Comparison of ENCODE assay signal across 9 cellular contexts in the genomic region with DNA sequence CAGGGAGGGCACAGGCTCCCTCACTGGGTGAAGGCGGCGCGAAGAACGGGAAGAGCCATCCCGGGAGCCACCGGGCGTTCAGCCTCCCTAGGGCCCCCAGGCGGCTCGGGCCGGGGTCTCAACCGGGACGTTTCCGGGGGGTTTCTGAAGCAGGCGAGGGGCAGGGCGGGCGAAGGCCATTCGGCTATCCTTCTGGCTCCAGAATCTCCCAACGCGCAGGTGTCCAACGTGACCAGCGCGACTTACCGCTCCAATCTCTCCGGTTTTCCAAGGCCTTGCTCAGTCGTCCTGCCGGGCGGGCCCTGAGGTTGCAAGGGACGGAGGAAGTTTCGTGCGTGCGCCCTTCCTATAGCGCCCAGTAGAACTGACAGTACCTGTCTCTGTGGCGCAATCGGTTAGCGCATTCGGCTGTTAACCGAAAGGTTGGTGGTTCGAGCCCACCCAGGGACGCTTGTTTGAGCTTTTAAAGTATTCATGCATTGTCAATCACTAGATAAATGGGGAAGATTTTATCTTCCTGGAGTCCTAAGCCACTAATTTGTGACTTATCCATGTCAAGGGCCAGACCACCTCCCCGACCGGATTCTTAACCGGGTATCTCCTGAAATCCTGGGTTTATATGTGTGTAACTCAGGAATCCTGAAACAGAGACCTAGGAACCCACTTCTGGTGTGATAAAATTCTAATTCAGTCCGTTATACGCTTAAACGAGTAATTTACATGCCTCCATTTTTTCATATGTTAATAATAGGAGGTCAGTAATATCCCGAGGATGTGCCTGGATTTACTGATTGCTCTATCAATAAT. TPM values are rescaled to one million over a fixed set of nuclear protein-coding genes. Genes with fewer than 3 reads are reported as not detected.
DNase-seq lines count a peak whose midpoint lies in the region; ATAC-seq, FAIRE-seq and TF ChIP-seq lines count a peak whose summit lies in the region.
"Not testable (repeated sequence)": the region's sequence is repeated elsewhere in the genome, so short reads cannot be mapped to it uniquely, and the experiment has no call there.
"Had no signal": no experiment of that assay in that cellular context is flagged by ENCODE, and none has a peak within 500 bp of the region (broad histone marks: within the 10 kb centered on the region; RNA-seq: fewer than 3 reads in every experiment).

No MANE protein-coding gene starts in this region.

- peaks cover 0 to 15% of the 10 kb centered on the region in 2 experiments; a peak in 1 of 3 replicates for H3K36me3 ChIP-seq in HEK293 (ENCODE audit: control insufficient read depth in 2 of 2, insufficient read depth in 1 of 2, low read length in 2 of 2)

- CTCF ChIA-PET in A549 (lab: Yijun Ruan, JAX); HEK293 (lab: Yijun Ruan, JAX): not testable (repeated sequence)

- H3K27me3 Mint-ChIP-seq in brain, naive B cell: not testable (repeated sequence)

- not testable (repeated sequence) for H3K4me1 ChIP-seq in A549; HEK293 (ENCODE audit: control insufficient read depth, insufficient read depth, low read length)

- not testable (repeated sequence) for H3K9me3 Mint-ChIP-seq in brain, naive B cell

- H3K36me3 Mint-ChIP-seq in brain (peaks cover 12% of the 10 kb centered on the region), naive B cell (peaks cover 5 to 13% of the 10 kb centered on the region in 2 donors)

- H3K4me1 Mint-ChIP-seq in brain, naive B cell: not testable (repeated sequence)

- not testable (repeated sequence) for TF ChIP-seq RAD21 in A549 (conservative IDR thresholded peaks at IDR 0.05 in 1 of 2, IDR thresholded peaks at IDR 0.05 in 1 of 2)

- H3K27ac Mint-ChIP-seq in brain, result peak overlapping the region in 4 of 5 experiments; percentile 40 to 91 (median 76)
- peak overlapping the region in 5 of 6 donors; percentile 85 to 99 (median 95) for H3K27ac Mint-ChIP-seq in naive B cell

- H3K4me3 Mint-ChIP-seq in brain, result peak overlapping the region; percentile 83 to 88 (median 86)
- peak overlapping the region; percentile 82 to 98 (median 92) for H3K4me3 Mint-ChIP-seq in naive B cell

- peak; percentile 33 for TF ChIP-seq POLR2A in A549 (IDR thresholded peaks at IDR 0.05; ENCODE audit: low read length)

- H3K4me3 ChIP-seq in A549 (peak overlapping the region; percentile 45), HEK293 (ENCODE audit: low read depth, low read length) (peak overlapping the region; percentile 51)

- H3K4me2 ChIP-seq in A549, result peak overlapping the region; percentile 40; the same call in 1 of the 3 replicates

- not testable (repeated sequence) for TF ChIP-seq EP300 in A549 (IDR thresholded peaks at IDR 0.05)

- ATAC-seq in A549, result peak in 1 of 2 experiments; percentile 73; a peak in 1 of 6 replicates
- not testable (repeated sequence) for ATAC-seq in Right ventricle myocardium inferior; naive B cell (ENCODE audit: low read depth in 2 of 2)

- H3K27ac ChIP-seq in A549 (peak overlapping the region; percentile 75 to 95), HEK293 (ENCODE audit: extremely low read depth, low read depth, low read length) (peak overlapping the region; percentile 72)

- not testable (repeated sequence) for H3K9me3 ChIP-seq in A549; HEK293 (ENCODE audit: control insufficient read depth, insufficient read depth, low read depth, low read length)

- POLR2A ChIA-PET in A549 (lab: Yijun Ruan, JAX); HEK293 (lab: Yijun Ruan, JAX): not testable (repeated sequence)

- DNase-seq in A549 (ENCODE audit: low read depth in 1 of 2, low spot score in 1 of 2), result peak in 1 of 2 experiments; percentile 86
- peak; percentile 46 for DNase-seq in NCI-H774 (lab: John Stamatoyannopoulos, UW)
- DNase-seq in activated CD4-positive, alpha-beta T cell treated with anti-CD3 and anti-CD28 coated beads, Interleukin-2, amount 50 U/mL, for 48 hours, result peak; percentile 77 to 79
- peak; percentile 61 for DNase-seq in Right ventricle myocardium inferior (ENCODE audit: missing footprints)
- peak; percentile 49 for DNase-seq in naive B cell
- DNase-seq in stimulated activated CD4-positive, alpha-beta T cell treated with anti-CD3 and anti-CD28 coated beads, Interleukin-2, amount 100 ng/mL, for 4 hours (ENCODE audit: low read depth), result peak; percentile 39

- TF ChIP-seq CTCF in A549 (IDR thresholded peaks at IDR 0.05), result not testable (repeated sequence)
- TF ChIP-seq CTCF in HEK293 (tag by site-specific recombination; IDR thresholded peaks at IDR 0.05) (peak; percentile 81; the same call in 1 of the 2 replicates), brain (conservative IDR thresholded peaks at IDR 0.05) (peak in 1 of 2 experiments; percentile 24)

- FAIRE-seq in A549 (lab: Jason Lieb, UNC), result not testable (repeated sequence)

- WGBS in A549 (ENCODE audit: missing lambda C conversion rate), result 44% methylated on average over 4 of the region's 46 CpGs

- intact Hi-C loops in Right ventricle myocardium inferior (cut with DNase I), result not testable (repeated sequence)

TF ChIP-seq in A549, 52 proteins besides CTCF, POLR2A, EP300 and RAD21:
- TF ChIP-seq CEBPB (IDR thresholded peaks at IDR 0.05), result peak in 1 of 2 experiments; percentile 58; a peak in 2 of 4 replicates
- TF ChIP-seq SREBF2 (IDR thresholded peaks at IDR 0.05), result peak; percentile 56
- TF ChIP-seq PHF8 (IDR thresholded peaks at IDR 0.05; ENCODE audit: borderline replicate concordance, low read depth), result peak; percentile 34; the same call in 1 of the 2 replicates
TF ChIP-seq in A549: peak in this region for 3; not testable (repeated sequence) for 49.

TF ChIP-seq in HEK293, 187 proteins besides CTCF, POLR2A, EP300 and RAD21 (continues in another document):
- peak; percentile 27; the same call in 1 of the 2 replicates for TF ChIP-seq ZNF121 (tag by site-specific recombination; IDR thresholded peaks at IDR 0.05)
- peak; percentile 93 for TF ChIP-seq ZEB2 (tag by site-specific recombination; IDR thresholded peaks at IDR 0.05)
- TF ChIP-seq ZBTB17 (tag by site-specific recombination; IDR thresholded peaks at IDR 0.05), result peak; percentile 95
- TF ChIP-seq KLF8 (tag by site-specific recombination; IDR thresholded peaks at IDR 0.05), result peak; percentile 70
- TF ChIP-seq ZNF629 (tag by site-specific recombination; IDR thresholded peaks at IDR 0.05), result peak; percentile 63; the same call in 1 of the 2 replicates
- TF ChIP-seq SP3 (tag by site-specific recombination; IDR thresholded peaks at IDR 0.05), result 0 out of 2 replicates have a peak, but pooled peaks have one; percentile 31
- peak; percentile 78 for TF ChIP-seq PATZ1 (tag by site-specific recombination; IDR thresholded peaks at IDR 0.05)
- TF ChIP-seq ZNF366 (tag by site-specific recombination; conservative IDR thresholded peaks at IDR 0.05), result peak; percentile 69
- TF ChIP-seq ZNF501 (tag by site-specific recombination; IDR thresholded peaks at IDR 0.05), result peak; percentile 90; the same call in 1 of the 2 replicates
- TF ChIP-seq ZNF18 (tag by site-specific recombination; IDR thresholded peaks at IDR 0.05), result 0 out of 2 replicates have a peak, but pooled peaks have one; percentile 31
- peak; percentile 84; the same call in 1 of the 2 replicates for TF ChIP-seq ZBTB20 (tag by site-specific recombination; IDR thresholded peaks at IDR 0.05)

RNA-seq across cellular contexts. Expression of gene NBPF15, which starts 42.4 kb away (rescaled TPM):
- polyA plus RNA-seq in A549 (2011; rRNA removed), result 47.3 and 50.7 TPM in 2 replicates
- 19.4 and 19.8 TPM in 2 replicates for polyA plus RNA-seq in A549 (2012; cell fraction: cytosol; rRNA removed)
- polyA plus RNA-seq in A549 (2012; cell fraction: nucleus; rRNA removed), result 49.2 and 55.1 TPM in 2 replicates
- 21.0 to 22.8 TPM (median 22.5 TPM) in 3 replicates for polyA plus RNA-seq in A549 (2017; fragmentation: RNase III; extraction: RNeasy Plus Mini Kit Qiagen cat#74134 plus additional on column Dnase treatment)
- polyA minus RNA-seq in A549 (2011; rRNA and poly(A)+ RNA removed), result 37.9 and 46.9 TPM in 2 replicates
- 13.1 TPM for polyA plus RNA-seq in brain (ENCODE audit: insufficient read depth, low read depth, low replicate concordance)
- 7.3 TPM for total RNA-seq in Right ventricle myocardium inferior
- 10 to 100 TPM in 4 of 6 donors, 1 to 10 TPM in 2; 6.5 to 15.2 (median 10.7) TPM for polyA plus RNA-seq in naive B cell (ENCODE audit: low read depth in 6 of 6)

RNA-seq across cellular contexts. Expression of gene PPIAL4E, which starts 45.7 kb away (rescaled TPM):
- not detected in 2 replicates for polyA plus RNA-seq in A549 (2011; rRNA removed)
- not detected in 2 replicates for polyA plus RNA-seq in A549 (2012; cell fraction: cytosol; rRNA removed)
- not detected in 2 replicates for polyA plus RNA-seq in A549 (2012; cell fraction: nucleus; rRNA removed)
- not detected in 3 replicates for polyA plus RNA-seq in A549 (2017; fragmentation: RNase III; extraction: RNeasy Plus Mini Kit Qiagen cat#74134 plus additional on column Dnase treatment)
- not detected in 2 replicates for polyA minus RNA-seq in A549 (2011; rRNA and poly(A)+ RNA removed)
- not detected for polyA plus RNA-seq in brain (ENCODE audit: insufficient read depth, low read depth, low replicate concordance)
- total RNA-seq in Right ventricle myocardium inferior, result not detected
- polyA plus RNA-seq in naive B cell (ENCODE audit: low read depth in 6 of 6), result under 1 TPM in 1 of 6 donors, not detected in 5; 0.87 TPM
- total RNA-seq: T-helper 2 cell treated with Interferon-gamma antibody and Interleukin-4, amounts not matched to agents 100 ng/mL and 5 ng/mL, for 36 hours had no signal
